29 cellular contexts compared by ENCODE assay signal in the genomic region with DNA sequence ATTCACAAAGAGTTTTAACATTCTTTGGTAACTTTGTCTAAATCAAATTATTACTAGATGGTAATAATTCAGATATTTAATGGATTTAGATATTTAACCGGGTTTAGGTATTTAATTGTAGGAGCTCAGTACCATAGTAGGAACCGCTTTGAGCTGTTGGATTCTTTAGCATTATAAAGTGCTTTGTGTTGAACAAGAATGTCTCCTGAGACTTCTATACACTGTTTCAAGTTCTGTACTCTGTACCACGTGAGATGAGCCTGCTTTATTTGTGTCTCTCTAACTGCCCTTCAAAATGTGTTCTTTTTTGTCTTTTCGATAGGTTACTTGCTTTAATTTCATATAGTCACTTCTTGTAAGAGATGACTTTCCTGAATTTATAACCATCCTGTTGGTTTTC.
"Had no signal": no experiment of that assay in that cellular context is flagged by ENCODE, and none has a peak within 500 bp of the region (broad histone marks: within the 10 kb centered on the region; RNA-seq: fewer than 3 reads in every experiment).

No MANE protein-coding gene starts in this region.

- H3K4me3 Mint-ChIP-seq: dendritic cell treated with granulocyte-macrophage colony-stimulating factor and Interleukin-4, amounts not matched to agents 40 ng/mL and 50 ng/mL, for 4 days; endodermal cell; memory B cell; naive B cell; natural killer cell treated with Interleukin-12 subunit alpha and Interleukin-12 subunit beta and Interleukin-15 and Interleukin-18, amount 100 ng/mL, for 72 hours; neural crest cell; stimulated activated effector memory CD8-positive, alpha-beta T cell treated with anti-CD3 and anti-CD28 coated beads, Interleukin-12 subunit alpha, Interleukin-12 subunit beta, amount 100 ng/mL, for 72 hours had no signal

- ATAC-seq: esophagus mucosa; left lobe of liver; mucosa of descending colon; natural killer cell treated with Interleukin-12 subunit alpha and Interleukin-12 subunit beta and Interleukin-15 and Interleukin-18, amount 100 ng/mL, for 72 hours; pancreas; right lobe of liver; stimulated activated effector memory CD8-positive, alpha-beta T cell treated with anti-CD3 and anti-CD28 coated beads, Interleukin-12 subunit alpha, Interleukin-12 subunit beta, amount 100 ng/mL, for 72 hours had no signal

- H3K27ac ChIP-seq: colonic mucosa, epithelial cell of prostate, neutrophil, pancreas, right lobe of liver, tibial nerve, upper lobe of left lung had no signal

- H3K36me3 Mint-ChIP-seq: naive B cell; natural killer cell treated with Interleukin-12 subunit alpha and Interleukin-12 subunit beta and Interleukin-15 and Interleukin-18, amount 100 ng/mL, for 72 hours; stimulated activated effector memory CD8-positive, alpha-beta T cell treated with anti-CD3 and anti-CD28 coated beads, Interleukin-12 subunit alpha, Interleukin-12 subunit beta, amount 100 ng/mL, for 72 hours had no signal

- H3K4me1 ChIP-seq: colonic mucosa had no signal

- H3K27ac Mint-ChIP-seq: dendritic cell treated with granulocyte-macrophage colony-stimulating factor and Interleukin-4, amounts not matched to agents 40 ng/mL and 50 ng/mL, for 4 days; endodermal cell; memory B cell; natural killer cell treated with Interleukin-12 subunit alpha and Interleukin-12 subunit beta and Interleukin-15 and Interleukin-18, amount 100 ng/mL, for 72 hours; stimulated activated effector memory CD8-positive, alpha-beta T cell treated with anti-CD3 and anti-CD28 coated beads, Interleukin-12 subunit alpha, Interleukin-12 subunit beta, amount 100 ng/mL, for 72 hours had no signal

- H3K36me3 ChIP-seq: colonic mucosa, gastrocnemius medialis, neutrophil, pancreas, right lobe of liver, stomach, upper lobe of left lung had no signal

- H3K27me3 ChIP-seq: colonic mucosa, gastrocnemius medialis, neutrophil, pancreas, right lobe of liver, stomach, tibial nerve, upper lobe of left lung had no signal

- H3K9me3 Mint-ChIP-seq: dendritic cell treated with granulocyte-macrophage colony-stimulating factor and Interleukin-4, amounts not matched to agents 40 ng/mL and 50 ng/mL, for 4 days; endodermal cell; memory B cell; naive B cell; natural killer cell treated with Interleukin-12 subunit alpha and Interleukin-12 subunit beta and Interleukin-15 and Interleukin-18, amount 100 ng/mL, for 72 hours; neural crest cell; stimulated activated effector memory CD8-positive, alpha-beta T cell treated with anti-CD3 and anti-CD28 coated beads, Interleukin-12 subunit alpha, Interleukin-12 subunit beta, amount 100 ng/mL, for 72 hours had no signal

- DNase-seq: colonic mucosa; effector CD8-positive, alpha-beta T cell; endodermal cell; foreskin fibroblast; gastrocnemius medialis; head of caudate nucleus; kidney; mucosa of descending colon; naive B cell; pancreas; right lobe of liver; small intestine; stimulated activated CD4-positive, alpha-beta T cell treated with anti-CD3 and anti-CD28 coated beads, Interleukin-12 subunit alpha, Interleukin-12 subunit beta, amount 100 ng/mL, for 4 hours; stimulated activated CD4-positive, alpha-beta T cell treated with anti-CD3 and anti-CD28 coated beads, Interleukin-2, amount 100 ng/mL, for 24 hours; stimulated activated CD4-positive, alpha-beta T cell treated with anti-CD3 and anti-CD28 coated beads, Interleukin-4, amount 100 ng/mL, for 24 hours; stimulated activated naive CD4-positive, alpha-beta T cell treated with Interleukin-2 at 50 U/mL for 16 hours; stomach; upper lobe of left lung had no signal

- H3K4me3 ChIP-seq: colonic mucosa, gastrocnemius medialis, lung, mucosa of descending colon, pancreas, right lobe of liver, stomach, tibial nerve, upper lobe of left lung had no signal

- H3K9me3 ChIP-seq: colonic mucosa, gastrocnemius medialis, mucosa of descending colon, neutrophil, pancreas, right lobe of liver, stomach, tibial nerve, upper lobe of left lung had no signal

- H3K27me3 Mint-ChIP-seq: dendritic cell treated with granulocyte-macrophage colony-stimulating factor and Interleukin-4, amounts not matched to agents 40 ng/mL and 50 ng/mL, for 4 days; memory B cell; naive B cell; natural killer cell treated with Interleukin-12 subunit alpha and Interleukin-12 subunit beta and Interleukin-15 and Interleukin-18, amount 100 ng/mL, for 72 hours had no signal
